ENCODE assay signal across 8 cellular contexts in genomic region chr19:34171539-34171876, GRCh38. TPM values are rescaled to one million over a fixed set of nuclear protein-coding genes. Genes with fewer than 3 reads are reported as not detected.
DNase-seq lines count a peak whose midpoint lies in the region; ATAC-seq and TF ChIP-seq lines count a peak whose summit lies in the region.

No MANE protein-coding gene starts in this region.

- peak overlapping the region; percentile 74 for H3K4me3 ChIP-seq in AG10803 (ENCODE audit: low read length)
- H3K4me3 ChIP-seq in fibroblast of the aortic adventitia (ENCODE audit: low read depth, low read length) = peak overlapping the region; percentile 79

- H3K27me3 Mint-ChIP-seq in activated CD4-positive, alpha-beta memory T cell treated with anti-CD3 and anti-CD28 coated beads for 36 hours = no peaks in the 10 kb centered on the region

- ATAC-seq in GM18520 (IDR thresholded peaks at IDR 0.05; ENCODE audit: unreplicated experiment) = peak; percentile 14
- peak; percentile 38 for ATAC-seq in HG03432 (IDR thresholded peaks at IDR 0.05; ENCODE audit: unreplicated experiment)
- ATAC-seq in sciatic nerve = peak; percentile 4

- peaks cover 11% of the 10 kb centered on the region for H3K36me3 Mint-ChIP-seq in activated CD4-positive, alpha-beta memory T cell treated with anti-CD3 and anti-CD28 coated beads for 36 hours

- CTCF ChIA-PET in activated CD4-positive, alpha-beta memory T cell treated with anti-CD3 and anti-CD28 coated beads for 36 hours (lab: Charles Lee) = interaction anchor here (0.6 to 1.0 kb wide), 5 partner anchors 14 to 1046 kb away, joined by 3 to 4 read pairs (median 3); no protein-coding TSS in a partner anchor

- peak overlapping the region; percentile 99 for H3K27ac Mint-ChIP-seq in activated CD4-positive, alpha-beta memory T cell treated with anti-CD3 and anti-CD28 coated beads for 36 hours

- peak overlapping the region; percentile 92 for H3K4me3 Mint-ChIP-seq in activated CD4-positive, alpha-beta memory T cell treated with anti-CD3 and anti-CD28 coated beads for 36 hours

- H3K9me3 Mint-ChIP-seq in activated CD4-positive, alpha-beta memory T cell treated with anti-CD3 and anti-CD28 coated beads for 36 hours = no peaks in the 10 kb centered on the region

- no peak for TF ChIP-seq CTCF in AG10803 (conservative IDR thresholded peaks at IDR 0.05; ENCODE audit: low read length)
- TF ChIP-seq CTCF in fibroblast of the aortic adventitia (IDR thresholded peaks at IDR 0.05; ENCODE audit: insufficient read depth, low read length) = no peak

- intact Hi-C loops in activated CD4-positive, alpha-beta memory T cell treated with anti-CD3 and anti-CD28 coated beads for 36 hours (cut with micrococcal nuclease) = loop anchor here (1.0 to 5.0 kb wide), 6 partner anchors 37 to 994 kb away; no protein-coding TSS in a partner anchor
- intact Hi-C loops in sciatic nerve (cut with DNase I) = no loop called here

- POLR2A ChIA-PET in activated CD4-positive, alpha-beta memory T cell treated with anti-CD3 and anti-CD28 coated beads for 36 hours (lab: Charles Lee) = interaction anchor here (0.8 to 2.4 kb wide), 7 partner anchors 8 to 99 kb away, joined by 3 to 12 read pairs (median 5); no protein-coding TSS in a partner anchor

- peak; percentile 77 for DNase-seq in AG10803 (ENCODE audit: low read depth)
- DNase-seq in activated CD4-positive, alpha-beta memory T cell treated with anti-CD3 and anti-CD28 coated beads for 36 hours = peak; percentile 80
- peak; percentile 59 for DNase-seq in fibroblast of the aortic adventitia (ENCODE audit: low read depth)
- DNase-seq in sciatic nerve (ENCODE audit: low spot score) = no peak
- DNase-seq in NCI-H82 treated with DMSO at 0.1 percent for 48 hours (lab: John Stamatoyannopoulos, UW; ENCODE audit: unreplicated experiment) = no peak
- DNase-seq in kidney glomerular epithelial cell (lab: John Stamatoyannopoulos, UW) = no peak

- H3K4me1 Mint-ChIP-seq in activated CD4-positive, alpha-beta memory T cell treated with anti-CD3 and anti-CD28 coated beads for 36 hours (ENCODE audit: low read depth) = peaks cover 30% of the 10 kb centered on the region

RNA-seq across cellular contexts. Expression of gene LSM14A, which starts 0.8 kb away (rescaled TPM):
- 100 to 1,000 TPM in 1 of 2 experiments, 10 to 100 TPM in 1; 90.0 to 106 TPM for total RNA-seq in activated CD4-positive, alpha-beta memory T cell treated with anti-CD3 and anti-CD28 coated beads for 36 hours
- total RNA-seq in fibroblast of the aortic adventitia (ENCODE audit: low replicate concordance) = 55.5 and 96.3 TPM in 2 replicates
- total RNA-seq in sciatic nerve = 109 TPM

Comparison
In these comparisons a context has a peak if more than half of its experiments do, and no peak if none do; other contexts are left out.
1. DNase-seq: peak in AG10803 (single experiment), activated CD4-positive, alpha-beta memory T cell treated with anti-CD3 and anti-CD28 coated beads for 36 hours (single experiment) and fibroblast of the aortic adventitia (single experiment); none in sciatic nerve (single experiment), NCI-H82 treated with DMSO at 0.1 percent for 48 hours (single experiment) and kidney glomerular epithelial cell (single experiment).
2. Peak in every context shown above with its lines, with median percentiles within 50 percentile points of each other: ATAC-seq.